ENCODE assay signal across 18 cellular contexts in genomic region chr2:205712983-205713531, GRCh38. TPM values are rescaled to one million over a fixed set of nuclear protein-coding genes. Genes with fewer than 3 reads are reported as not detected.
DNase-seq lines count a peak whose midpoint lies in the region; ATAC-seq, FAIRE-seq and TF ChIP-seq lines count a peak whose summit lies in the region.
"Had no signal": no experiment of that assay in that cellular context is flagged by ENCODE, and none has a peak within 500 bp of the region (broad histone marks: within the 10 kb centered on the region; RNA-seq: fewer than 3 reads in every experiment).

No MANE protein-coding gene starts in this region.

- H3K27me3 Mint-ChIP-seq in astrocyte (ENCODE audit: low read depth, unreplicated experiment), result no peaks in the 10 kb centered on the region
- no peaks in the 10 kb centered on the region for H3K27me3 Mint-ChIP-seq in stimulated activated memory B cell treated with anti-CD40 and anti-IgM and Interleukin-4, amounts not matched to agents 10 μg/mL and 1 μg/mL and 100 μg/mL, for 72 hours

- peak overlapping the region; percentile 47 for H3K4me2 ChIP-seq in astrocyte (ENCODE audit: low read length)

- H3K36me3 ChIP-seq in HUES48 (ENCODE audit: control insufficient read depth, insufficient read depth, low read length) (no peaks in the 10 kb centered on the region), astrocyte (ENCODE audit: insufficient read depth, low read length) (peaks cover 9% of the 10 kb centered on the region)
- H3K36me3 ChIP-seq: upper lobe of left lung had no signal

- H3K79me2 ChIP-seq in astrocyte (ENCODE audit: insufficient read depth, low read length), result peaks cover 36% of the 10 kb centered on the region

- no peak overlapping the region for H3K9ac ChIP-seq in HUES48 (ENCODE audit: low read depth, low read length)
- H3K9ac ChIP-seq in astrocyte (ENCODE audit: low read length), result peak overlapping the region; percentile 74

- peaks cover under 1% of the 10 kb centered on the region for H3K36me3 Mint-ChIP-seq in astrocyte (ENCODE audit: low read depth, unreplicated experiment)
- H3K36me3 Mint-ChIP-seq in stimulated activated memory B cell treated with anti-CD40 and anti-IgM and Interleukin-4, amounts not matched to agents 10 μg/mL and 1 μg/mL and 100 μg/mL, for 72 hours, result no peaks in the 10 kb centered on the region

- peaks cover 34% of the 10 kb centered on the region for H3K4me1 Mint-ChIP-seq in astrocyte (ENCODE audit: low read depth, unreplicated experiment)
- peaks cover 45% of the 10 kb centered on the region for H3K4me1 Mint-ChIP-seq in stimulated activated memory B cell treated with anti-CD40 and anti-IgM and Interleukin-4, amounts not matched to agents 10 μg/mL and 1 μg/mL and 100 μg/mL, for 72 hours

- no peaks in the 10 kb centered on the region for H3K27me3 ChIP-seq in HUES48 (ENCODE audit: control insufficient read depth, insufficient read depth, low read length)
- H3K27me3 ChIP-seq in astrocyte (ENCODE audit: insufficient read depth, low read length), result no peaks in the 10 kb centered on the region
- H3K27me3 ChIP-seq: upper lobe of left lung had no signal

- peaks cover 11% of the 10 kb centered on the region for H3K4me1 ChIP-seq in HUES48 (ENCODE audit: control insufficient read depth, insufficient read depth, low read length)
- peaks cover 49% of the 10 kb centered on the region for H3K4me1 ChIP-seq in astrocyte (ENCODE audit: insufficient read depth, low read length)

- no peak overlapping the region for H3K4me3 ChIP-seq in HUES48 (ENCODE audit: low read depth, low read length)
- no peak overlapping the region for H3K4me3 ChIP-seq in astrocyte (ENCODE audit: insufficient read depth, low read depth, low read length)
- H3K4me3 ChIP-seq: upper lobe of left lung had no signal

- peak; percentile 20 for FAIRE-seq in astrocyte (lab: Jason Lieb, UNC)
- FAIRE-seq: colon had no signal

- peak overlapping the region; percentile 58 for H3K27ac Mint-ChIP-seq in astrocyte (ENCODE audit: unreplicated experiment)
- peak overlapping the region; percentile 42 for H3K27ac Mint-ChIP-seq in stimulated activated memory B cell treated with anti-CD40 and anti-IgM and Interleukin-4, amounts not matched to agents 10 μg/mL and 1 μg/mL and 100 μg/mL, for 72 hours
- H3K27ac Mint-ChIP-seq: CD4-positive, alpha-beta T cell had no signal

- H4K20me1 ChIP-seq in astrocyte (ENCODE audit: insufficient read depth, low read length), result no peaks in the 10 kb centered on the region

- ATAC-seq in stimulated activated memory B cell treated with anti-CD40 and anti-IgM and Interleukin-4, amounts not matched to agents 10 μg/mL and 1 μg/mL and 100 μg/mL, for 72 hours, result no peak
- ATAC-seq: Panc1 had no signal

- no peak for TF ChIP-seq CTCF in astrocyte (IDR thresholded peaks at IDR 0.05; ENCODE audit: insufficient read depth, low read depth, low read length)

- no peak overlapping the region for H3K4me3 Mint-ChIP-seq in astrocyte (ENCODE audit: unreplicated experiment)
- no peak overlapping the region for H3K4me3 Mint-ChIP-seq in stimulated activated memory B cell treated with anti-CD40 and anti-IgM and Interleukin-4, amounts not matched to agents 10 μg/mL and 1 μg/mL and 100 μg/mL, for 72 hours
- H3K4me3 Mint-ChIP-seq: CD4-positive, alpha-beta T cell; HFFc6 had no signal

- DNase-seq in astrocyte (ENCODE audit: low read depth), result no peak
- DNase-seq in kidney tubule cell (ENCODE audit: low spot score), result peak; percentile 53
- DNase-seq in MV-4-11 (lab: John Stamatoyannopoulos, UW), result no peak
- DNase-seq in UCSD-AML1 (lab: John Stamatoyannopoulos, UW; ENCODE audit: unreplicated experiment), result no peak
- no peak for DNase-seq in NCI-H1694 treated with DMSO at 0.1 percent for 48 hours (lab: John Stamatoyannopoulos, UW)
- no peak for DNase-seq in RKO (ENCODE audit: low spot score)
- DNase-seq: activated effector memory CD4-positive, alpha-beta T cell treated with Interleukin-2 at 50 U/mL for 16 hours; CD4-positive, alpha-beta T cell; erythroblast; midbrain; NCI-H1092; occipital lobe; upper lobe of left lung had no signal

- no peak overlapping the region for H2AFZ ChIP-seq in astrocyte (ENCODE audit: low read depth, low read length)

- peak overlapping the region; percentile 2 for H3K27ac ChIP-seq in HUES48 (ENCODE audit: low read depth, low read length)
- H3K27ac ChIP-seq in astrocyte (ENCODE audit: low read depth, low read length), result peak overlapping the region; percentile 89

- no peaks in the 10 kb centered on the region for H3K9me3 Mint-ChIP-seq in astrocyte (ENCODE audit: unreplicated experiment)
- no peaks in the 10 kb centered on the region for H3K9me3 Mint-ChIP-seq in stimulated activated memory B cell treated with anti-CD40 and anti-IgM and Interleukin-4, amounts not matched to agents 10 μg/mL and 1 μg/mL and 100 μg/mL, for 72 hours
- H3K9me3 Mint-ChIP-seq: CD4-positive, alpha-beta T cell; HFFc6 had no signal

- H3K9me3 ChIP-seq in HUES48 (ENCODE audit: control insufficient read depth, insufficient read depth, low read length) (no peaks in the 10 kb centered on the region), astrocyte (ENCODE audit: insufficient read depth, low read depth, low read length) (no peaks in the 10 kb centered on the region)
- H3K9me3 ChIP-seq: upper lobe of left lung had no signal

RNA-seq across cellular contexts. Expression of gene NRP2, which starts 30.8 kb away (rescaled TPM):
- total RNA-seq in astrocyte, result 68.5 and 76.7 TPM in 2 replicates
